ENCODE assay signal across 1 cellular context in genomic region chrX:13081385-13082285, GRCh38.
TF ChIP-seq lines count a peak whose summit lies in the region.

No MANE protein-coding gene starts in this region.

TF ChIP-seq in GM12878, 131 proteins besides CTCF, POLR2A, EP300 and RAD21 (continued from another document):
- no peak for TF ChIP-seq NKRF (conservative IDR thresholded peaks at IDR 0.05)
- TF ChIP-seq MYB (IDR thresholded peaks at IDR 0.05; ENCODE audit: borderline replicate concordance, low read depth, low read length): no peak
- TF ChIP-seq SP1 (IDR thresholded peaks at IDR 0.05; ENCODE audit: low read depth, low read length): no peak
- TF ChIP-seq PAX5 (IDR thresholded peaks at IDR 0.05; ENCODE audit: borderline replicate concordance, low read depth, low read length): peak; percentile 40; the same call in 1 of the 2 replicates
- TF ChIP-seq ESRRA (IDR thresholded peaks at IDR 0.05; ENCODE audit: low read length): no peak
- TF ChIP-seq NBN (IDR thresholded peaks at IDR 0.05): peak; percentile 57
- TF ChIP-seq MEF2B (IDR thresholded peaks at IDR 0.05; ENCODE audit: partially characterized antibody, poor library complexity, severe bottlenecking): no peak
- no peak for TF ChIP-seq RB1 (IDR thresholded peaks at IDR 0.05; ENCODE audit: borderline replicate concordance)
- no peak for TF ChIP-seq SIN3A (IDR thresholded peaks at IDR 0.05; ENCODE audit: low read depth, low read length)
- no peak for TF ChIP-seq SUPT20H (IDR thresholded peaks at IDR 0.05; ENCODE audit: borderline replicate concordance, control insufficient read depth, low read depth, low read length)
- no peak for TF ChIP-seq EGR1 (IDR thresholded peaks at IDR 0.05; ENCODE audit: borderline replicate concordance in 1 of 2, low read depth in 2 of 2, low read length in 2 of 2)
- TF ChIP-seq SIX5 (IDR thresholded peaks at IDR 0.05; ENCODE audit: low read depth, low read length, severe bottlenecking): no peak
- no peak for TF ChIP-seq ZSCAN29 (IDR thresholded peaks at IDR 0.05)
- TF ChIP-seq CEBPB (IDR thresholded peaks at IDR 0.05; ENCODE audit: borderline replicate concordance in 1 of 2, low read depth in 2 of 2, low read length in 2 of 2): no peak
- no peak for TF ChIP-seq ZNF274 (IDR thresholded peaks at IDR 0.05; ENCODE audit: insufficient read depth, insufficient read length)
- no peak for TF ChIP-seq GATAD2B (conservative IDR thresholded peaks at IDR 0.05; ENCODE audit: low read depth)
- TF ChIP-seq IRF4 (IDR thresholded peaks at IDR 0.05; ENCODE audit: low read depth, low read length): 0 out of 2 replicates have a peak, but pooled peaks have one; percentile 62
- TF ChIP-seq ATF2 (IDR thresholded peaks at IDR 0.05; ENCODE audit: low read length): peak; percentile 87
- peak; percentile 65; the same call in 1 of the 2 replicates for TF ChIP-seq CBX5 (IDR thresholded peaks at IDR 0.05; ENCODE audit: low read depth)
